In genomic region chr1:66532798-66533783, GRCh38 we compare ENCODE assay signal across 8 cellular contexts. TPM values are rescaled to one million over a fixed set of nuclear protein-coding genes. Genes with fewer than 3 reads are reported as not detected.
DNase-seq lines count a peak whose midpoint lies in the region; ATAC-seq and TF ChIP-seq lines count a peak whose summit lies in the region.

No MANE protein-coding gene starts in this region.

- no peaks in the 10 kb centered on the region for H3K36me3 ChIP-seq in BE2C

- H3K27me3 ChIP-seq in BE2C, result no peaks in the 10 kb centered on the region

- no peaks in the 10 kb centered on the region for H3K4me1 ChIP-seq in BE2C

- peak; percentile 4 for DNase-seq in BE2C
- DNase-seq in NCI-H128 (lab: John Stamatoyannopoulos, UW; ENCODE audit: unreplicated experiment), result peak; percentile 31
- peak; percentile 76 for DNase-seq in astrocyte of the spinal cord (ENCODE audit: low read depth, low spot score)
- DNase-seq in hypothalamus (lab: John Stamatoyannopoulos, UW), result peak in 28 of 51 donors; percentile 5 to 78 (median 28)
- DNase-seq in retina, result peak; percentile 94
- DNase-seq in D341Med (ENCODE audit: low spot score), result no peak

- TF ChIP-seq CTCF in BE2C (IDR thresholded peaks at IDR 0.05; ENCODE audit: low read depth, low read length), result no peak
- no peak for TF ChIP-seq CTCF in astrocyte of the spinal cord (IDR thresholded peaks at IDR 0.05; ENCODE audit: low read depth, low read length)

- peak overlapping the region; percentile 87 for H3K4me3 ChIP-seq in BE2C (ENCODE audit: low read depth, low read length)
- H3K4me3 ChIP-seq in astrocyte of the spinal cord (ENCODE audit: low read depth, low read length), result peak overlapping the region; percentile 51

- in situ Hi-C loops in astrocyte of the spinal cord (cut with HindIII; ENCODE audit: low sequenced_read_pairs), result no loop called here

- no peaks in the 10 kb centered on the region for H3K9me3 ChIP-seq in BE2C

- ATAC-seq in GM21717 (IDR thresholded peaks at IDR 0.05; ENCODE audit: unreplicated experiment), result no peak
- ATAC-seq in GM18909 (IDR thresholded peaks at IDR 0.05; ENCODE audit: poor library complexity, unreplicated experiment), result no peak

RNA-seq across cellular contexts. Expression of gene SGIP1, which starts 0.9 kb away (rescaled TPM):
- polyA plus RNA-seq in BE2C (2012; ENCODE audit: insufficient read depth, insufficient read length, low read depth), result 13.6 TPM
